In the genomic region with DNA sequence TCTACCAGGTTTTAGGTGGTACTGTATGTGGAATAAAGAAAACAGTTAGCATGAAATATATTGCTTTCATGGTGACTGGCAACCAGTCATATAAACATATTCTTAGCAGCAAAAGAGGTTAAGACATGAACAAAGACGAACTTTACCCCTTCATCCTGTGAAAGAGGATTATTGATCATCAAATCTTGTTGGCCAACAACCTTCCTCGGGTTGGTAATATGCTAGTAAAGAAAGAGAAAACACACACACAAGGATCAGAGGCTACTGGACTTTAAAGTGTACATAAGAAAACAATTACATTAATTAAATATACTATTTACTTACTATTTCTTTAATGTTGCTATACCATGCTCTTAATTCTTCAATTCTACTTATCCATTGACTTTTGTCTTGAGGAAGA, we compare ENCODE assay signal across 25 cellular contexts.
"Had no signal": no experiment of that assay in that cellular context is flagged by ENCODE, and none has a peak within 500 bp of the region (broad histone marks: within the 10 kb centered on the region; RNA-seq: fewer than 3 reads in every experiment).

No MANE protein-coding gene starts in this region.

- H3K27ac ChIP-seq: colonic mucosa, epithelial cell of prostate, esophagus squamous epithelium, gastrocnemius medialis, heart right ventricle, left lung, lower lobe of right lung had no signal

- ATAC-seq: effector memory CD8-positive, alpha-beta T cell; esophagus mucosa; gastrocnemius medialis; heart right ventricle; left cardiac atrium; left lung; left ventricle myocardium superior; lower lobe of right lung; mucosa of descending colon had no signal

- H3K36me3 ChIP-seq: colonic mucosa had no signal

- H3K27me3 ChIP-seq: colonic mucosa, esophagus squamous epithelium, gastrocnemius medialis, heart right ventricle, left lung had no signal

- H3K4me3 ChIP-seq: colonic mucosa, esophagus squamous epithelium, gastrocnemius medialis, heart right ventricle, left lung, lower lobe of right lung, mucosa of descending colon had no signal

- DNase-seq: colonic mucosa; cortex of kidney; effector CD8-positive, alpha-beta T cell; effector memory CD8-positive, alpha-beta T cell; endodermal cell; erythroblast; esophagus squamous epithelium; foreskin fibroblast; foreskin melanocyte; gastrocnemius medialis; glutamatergic neuron; head of caudate nucleus; heart right ventricle; hippocampal formation; left cardiac atrium; left lung; left ventricle myocardium superior; lower lobe of right lung; mesenchymal stem cell; mucosa of descending colon had no signal

- H3K4me1 ChIP-seq: colonic mucosa, esophagus squamous epithelium, heart right ventricle, left lung, lower lobe of right lung had no signal

- FAIRE-seq: endometrium, islet of Langerhans, keratinocyte had no signal

- H3K9me3 ChIP-seq: colonic mucosa, esophagus squamous epithelium, gastrocnemius medialis, heart right ventricle, left lung, lower lobe of right lung, mucosa of descending colon had no signal
